In the genomic region with DNA sequence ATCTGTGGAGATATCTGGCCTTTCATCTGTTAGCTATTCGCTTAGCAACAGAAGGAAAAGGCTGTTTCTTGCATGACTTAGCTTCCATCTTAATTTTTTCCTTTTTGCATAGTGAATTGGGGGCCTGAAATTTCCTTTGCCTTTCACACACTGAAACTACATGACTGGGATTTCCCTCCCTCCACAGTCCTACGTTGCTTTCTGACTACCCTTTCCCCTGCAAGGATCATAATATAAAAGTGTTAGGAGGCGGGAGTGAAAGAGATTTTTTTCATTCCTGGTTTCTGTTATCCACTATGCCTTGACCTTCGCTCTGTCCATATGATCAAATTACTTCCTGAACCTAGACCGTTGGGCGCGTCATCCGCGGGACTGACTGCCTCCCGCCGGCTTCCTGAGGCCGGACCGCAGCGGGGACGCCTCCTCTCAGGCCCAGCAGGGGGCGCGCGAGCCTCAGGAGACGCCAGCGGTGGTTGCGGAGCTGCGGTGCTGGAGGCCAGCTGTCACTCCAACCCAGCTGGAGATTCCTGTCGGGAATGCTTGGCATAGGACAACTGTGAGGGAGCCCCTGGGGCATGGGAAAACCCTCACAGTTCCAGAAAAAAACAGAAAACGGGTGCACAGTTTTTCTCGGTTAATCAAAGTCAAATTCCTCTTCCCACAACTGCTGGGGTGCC, we compare ENCODE assay signal across 9 cellular contexts. TPM values are rescaled to one million over a fixed set of nuclear protein-coding genes. Genes with fewer than 3 reads are reported as not detected.
DNase-seq lines count a peak whose midpoint lies in the region; ATAC-seq and TF ChIP-seq lines count a peak whose summit lies in the region.
"Had no signal": no experiment of that assay in that cellular context is flagged by ENCODE, and none has a peak within 500 bp of the region (broad histone marks: within the 10 kb centered on the region; RNA-seq: fewer than 3 reads in every experiment).

No MANE protein-coding gene starts in this region.

- DNase-seq in NCI-H1417 (lab: John Stamatoyannopoulos, UW), result peak; percentile 61 to 84 (median 72)
- DNase-seq in NCI-H1417 treated with DMSO at 0.1 percent for 48 hours (lab: John Stamatoyannopoulos, UW), result no peak
- DNase-seq in NCI-H2081 (lab: John Stamatoyannopoulos, UW), result peak; percentile 74 to 82
- DNase-seq in WERI-Rb-1, result peak; percentile 93
- peak; percentile 73 for DNase-seq in mammary epithelial cell
- peak; percentile 26 to 37 (median 34) for DNase-seq in immature natural killer cell
- peak; percentile 28 to 60 for DNase-seq in stimulated activated CD4-positive, alpha-beta T cell treated with anti-CD3 and anti-CD28 coated beads, Interleukin-12 subunit alpha, Interleukin-12 subunit beta, amount 100 ng/mL, for 24 hours (ENCODE audit: low read depth in 2 of 2)

- peak overlapping the region; percentile 68 for H2AFZ ChIP-seq in mammary epithelial cell (ENCODE audit: low read depth, low read length)

- intact Hi-C loops in mammary epithelial cell (cut with micrococcal nuclease), result loop anchor here (1.0 to 10.0 kb wide), 9 partner anchors 67 to 754 kb away; a partner anchor contains a TSS

- peak; percentile 98 for TF ChIP-seq CTCF in WERI-Rb-1 (IDR thresholded peaks at IDR 0.05; ENCODE audit: low read depth, low read length)
- TF ChIP-seq CTCF in mammary epithelial cell (conservative IDR thresholded peaks at IDR 0.05 in 1 of 2, IDR thresholded peaks at IDR 0.05 in 1 of 2; ENCODE audit: extremely low read depth in 1 of 2, insufficient read depth in 1 of 2, low read depth in 1 of 2, low read length in 2 of 2), result peak; percentile 69 to 96

- H3K4me3 ChIP-seq in WERI-Rb-1 (ENCODE audit: low read depth, low read length) (peak overlapping the region; percentile 6; the same call in 1 of the 2 replicates), mammary epithelial cell (replicated peaks in 1 of 3; ENCODE audit: insufficient read depth in 1 of 3, low read depth in 2 of 3, low read length in 3 of 3) (no peak overlapping the region)
- H3K4me3 ChIP-seq: BLaER1 treated with 17β-estradiol and CSF1 and Interleukin-3, amounts not matched to agents 10 nM and 100 nM had no signal

- H3K79me2 ChIP-seq in mammary epithelial cell (ENCODE audit: insufficient read depth, low read length), result no peaks in the 10 kb centered on the region

- no peak overlapping the region for H3K9ac ChIP-seq in mammary epithelial cell (ENCODE audit: insufficient read depth, low read length)
- H3K9ac ChIP-seq: BLaER1 treated with 17β-estradiol and CSF1 and Interleukin-3, amounts not matched to agents 10 nM and 100 nM had no signal

- WGBS in mammary epithelial cell (ENCODE audit: low coverage, missing lambda C conversion rate), result 19% methylated on average over 13 of the region's 25 CpGs

- BruUV-seq in mammary epithelial cell (replicated peaks; lab: Mats Ljungman, UMichigan), result no TSS peak

- H3K36me3 ChIP-seq in WERI-Rb-1 (no peaks in the 10 kb centered on the region), mammary epithelial cell (ENCODE audit: insufficient read depth, low read length) (no peaks in the 10 kb centered on the region)
- H3K36me3 ChIP-seq: BLaER1 treated with 17β-estradiol and CSF1 and Interleukin-3, amounts not matched to agents 10 nM and 100 nM had no signal

- H3K36me3 Mint-ChIP-seq in immature natural killer cell, result no peaks in the 10 kb centered on the region

- peaks cover 0 to 3% (median 2%) of the 10 kb centered on the region in 3 donors for H3K27me3 Mint-ChIP-seq in immature natural killer cell (ENCODE audit: low read depth in 3 of 3)

- H3K4me3 Mint-ChIP-seq in immature natural killer cell, result peak overlapping the region; percentile 28 to 79 (median 52)

- peak; percentile 88 for ATAC-seq in HG02852 (IDR thresholded peaks at IDR 0.05; ENCODE audit: unreplicated experiment)

- H3K27me3 ChIP-seq in WERI-Rb-1 (ENCODE audit: insufficient read depth, low read depth, severe bottlenecking), result no peaks in the 10 kb centered on the region
- H3K27me3 ChIP-seq in mammary epithelial cell (ENCODE audit: insufficient read depth, low read length), result no peaks in the 10 kb centered on the region
- H3K27me3 ChIP-seq: BLaER1 treated with 17β-estradiol and CSF1 and Interleukin-3, amounts not matched to agents 10 nM and 100 nM had no signal

- H3K27ac Mint-ChIP-seq in immature natural killer cell, result no peak overlapping the region

- no peaks in the 10 kb centered on the region for H4K20me1 ChIP-seq in mammary epithelial cell (ENCODE audit: insufficient read depth, low read length)
- H4K20me1 ChIP-seq: BLaER1 treated with 17β-estradiol and CSF1 and Interleukin-3, amounts not matched to agents 10 nM and 100 nM had no signal

- H3K9me3 ChIP-seq in WERI-Rb-1 (ENCODE audit: severe bottlenecking), result no peaks in the 10 kb centered on the region
- no peaks in the 10 kb centered on the region for H3K9me3 ChIP-seq in mammary epithelial cell (replicated peaks; ENCODE audit: insufficient read depth, low read length)

- H3K4me1 Mint-ChIP-seq in immature natural killer cell, result peaks cover 5% of the 10 kb centered on the region in 2 donors

- dilution Hi-C loops in mammary epithelial cell (cut with HindIII; ENCODE audit: low sequenced_read_pairs), result no loop called here

- CTCF ChIA-PET in mammary epithelial cell (lab: Charles Lee; ENCODE audit: low non-redundant PET), result interaction anchor here (0.6 to 0.7 kb wide), 3 partner anchors 9 to 1127 kb away, joined by 3 to 22 read pairs (median 6); no protein-coding TSS in a partner anchor

- peaks cover 15% of the 10 kb centered on the region for H3K4me1 ChIP-seq in mammary epithelial cell (ENCODE audit: insufficient read depth, low read length)

- no peak overlapping the region for H3K27ac ChIP-seq in WERI-Rb-1
- H3K27ac ChIP-seq in mammary epithelial cell (ENCODE audit: insufficient read depth, low read depth, low read length), result no peak overlapping the region
- H3K27ac ChIP-seq: BLaER1 treated with 17β-estradiol and CSF1 and Interleukin-3, amounts not matched to agents 10 nM and 100 nM had no signal

- peak overlapping the region; percentile 61 for H3K4me2 ChIP-seq in mammary epithelial cell (ENCODE audit: insufficient read depth, low read depth, low read length)
- H3K4me2 ChIP-seq: BLaER1 treated with 17β-estradiol and CSF1 and Interleukin-3, amounts not matched to agents 10 nM and 100 nM had no signal

- in situ Hi-C loops in mammary epithelial cell (cut with MboI; ENCODE audit: low sequenced_read_pairs in 2 of 2), result loop anchor here in 1 of 2 donors (5.0 kb wide), 1 partner anchor 198 kb away; no protein-coding TSS in a partner anchor

- peaks cover 0 to 3% (median 0%) of the 10 kb centered on the region in 6 donors for H3K9me3 Mint-ChIP-seq in immature natural killer cell

RNA-seq across cellular contexts. Expression of a gene that starts 55.6 kb away (rescaled TPM):
- total RNA-seq in mammary epithelial cell, result under 1 TPM in 1 of 2 donors, not detected in 1; 0.14 TPM
- 0.12 TPM for polyA plus RNA-seq in mammary epithelial cell
- polyA minus RNA-seq in mammary epithelial cell, result 2.1 TPM
- polyA plus RNA-seq in immature natural killer cell, result not detected
